Comparison of ENCODE assay signal across 9 cellular contexts in the genomic region with DNA sequence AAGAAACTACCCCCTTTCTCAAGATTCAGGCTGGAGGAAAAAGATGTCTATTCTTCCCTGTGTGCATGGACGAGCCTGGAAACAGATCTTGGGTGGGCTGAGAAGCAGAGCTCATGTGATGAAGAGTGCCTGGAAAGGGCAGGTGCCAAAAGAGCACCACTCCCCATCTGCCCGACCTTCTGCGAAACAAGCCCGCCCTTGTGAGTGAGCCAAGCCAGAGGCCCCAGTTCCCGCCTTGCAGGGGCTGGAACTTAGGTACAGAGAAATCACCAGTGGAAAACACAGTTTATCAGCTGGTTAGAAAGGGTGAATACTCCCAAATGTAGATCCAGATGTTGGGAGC. TPM values are rescaled to one million over a fixed set of nuclear protein-coding genes. Genes with fewer than 3 reads are reported as not detected.
A peak's percentile ranks its signal among the peaks of the same experiment; 100 is the strongest.
DNase-seq lines count a peak whose midpoint lies in the region; ATAC-seq and TF ChIP-seq lines count a peak whose summit lies in the region.
"Had no signal": no experiment of that assay in that cellular context is flagged by ENCODE, and none has a peak within 500 bp of the region (broad histone marks: within the 10 kb centered on the region; RNA-seq: fewer than 3 reads in every experiment).

No MANE protein-coding gene starts in this region.

- ATAC-seq in activated CD8-positive, alpha-beta T cell treated with anti-CD3 and anti-CD28 coated beads, Interleukin-2, amount 10 ng/mL, durations not matched to agents 7 days and 5 days, result no peak
- no peak for ATAC-seq in HG02571 (IDR thresholded peaks at IDR 0.05; ENCODE audit: unreplicated experiment)

- H3K79me2 ChIP-seq in smooth muscle cell (ENCODE audit: low read depth), result peaks cover 69% of the 10 kb centered on the region

- peaks cover 3% of the 10 kb centered on the region for H3K27me3 Mint-ChIP-seq in activated CD8-positive, alpha-beta T cell treated with anti-CD3 and anti-CD28 coated beads, Interleukin-2, amount 10 ng/mL, durations not matched to agents 7 days and 5 days (ENCODE audit: low read depth)

- H3K4me1 ChIP-seq in left ventricle myocardium inferior (peaks cover 78% of the 10 kb centered on the region), smooth muscle cell (ENCODE audit: low read depth) (peaks cover 73% of the 10 kb centered on the region)

- H3K9ac ChIP-seq in smooth muscle cell (ENCODE audit: low read depth), result peak overlapping the region; percentile 92

- intact Hi-C loops in left ventricle myocardium inferior (cut with micrococcal nuclease), result no loop called here

- H3K36me3 Mint-ChIP-seq in activated CD8-positive, alpha-beta T cell treated with anti-CD3 and anti-CD28 coated beads, Interleukin-2, amount 10 ng/mL, durations not matched to agents 7 days and 5 days (ENCODE audit: low read depth), result peaks cover 31% of the 10 kb centered on the region

- H3K36me3 ChIP-seq in left ventricle myocardium inferior (peaks cover 11% of the 10 kb centered on the region), smooth muscle cell (ENCODE audit: low read depth) (no peaks in the 10 kb centered on the region)

- H3K27me3 ChIP-seq in left ventricle myocardium inferior (ENCODE audit: low read depth) (no peaks in the 10 kb centered on the region), smooth muscle cell (ENCODE audit: low read depth) (no peaks in the 10 kb centered on the region)

- H3K4me3 ChIP-seq in left ventricle myocardium inferior (peak overlapping the region; percentile 92), smooth muscle cell (peak overlapping the region; percentile 87)

- H3K27ac Mint-ChIP-seq in activated CD8-positive, alpha-beta T cell treated with anti-CD3 and anti-CD28 coated beads, Interleukin-2, amount 10 ng/mL, durations not matched to agents 7 days and 5 days, result peak overlapping the region; percentile 76

- no peak for TF ChIP-seq CTCF in left ventricle myocardium inferior (IDR thresholded peaks at IDR 0.05; ENCODE audit: borderline replicate concordance)
- no peak for TF ChIP-seq CTCF in smooth muscle cell (IDR thresholded peaks at IDR 0.05; ENCODE audit: borderline replicate concordance, insufficient read depth, poor library complexity, severe bottlenecking)

- peaks cover 55% of the 10 kb centered on the region for H3K4me1 Mint-ChIP-seq in activated CD8-positive, alpha-beta T cell treated with anti-CD3 and anti-CD28 coated beads, Interleukin-2, amount 10 ng/mL, durations not matched to agents 7 days and 5 days (ENCODE audit: low read depth)

- H3K9me3 Mint-ChIP-seq in activated CD8-positive, alpha-beta T cell treated with anti-CD3 and anti-CD28 coated beads, Interleukin-2, amount 10 ng/mL, durations not matched to agents 7 days and 5 days (ENCODE audit: insufficient read depth), result no peaks in the 10 kb centered on the region

- H3K4me2 ChIP-seq in smooth muscle cell, result peak overlapping the region; percentile 91

- CTCF ChIA-PET in activated CD8-positive, alpha-beta T cell treated with anti-CD3 and anti-CD28 coated beads, Interleukin-2, amount 10 ng/mL, durations not matched to agents 7 days and 5 days (lab: Charles Lee), result interaction anchor here (1.2 to 2.2 kb wide), 3 partner anchors 9 to 210 kb away, joined by 3 to 5 read pairs (median 3); no protein-coding TSS in a partner anchor

- H3K9me3 ChIP-seq in left ventricle myocardium inferior (replicated peaks), result no peaks in the 10 kb centered on the region
- H3K9me3 ChIP-seq in smooth muscle cell (replicated peaks; ENCODE audit: low read depth), result no peaks in the 10 kb centered on the region

- H3F3A ChIP-seq in smooth muscle cell (ENCODE audit: low read depth), result peaks cover 33% of the 10 kb centered on the region

- H4K20me1 ChIP-seq in smooth muscle cell (ENCODE audit: low read depth), result peaks cover 54% of the 10 kb centered on the region

- H3K27ac ChIP-seq in left ventricle myocardium inferior (replicated peaks), result peak overlapping the region; percentile 99
- peak overlapping the region; percentile 97 for H3K27ac ChIP-seq in smooth muscle cell (ENCODE audit: low read depth)
- H3K27ac ChIP-seq: C4-2B had no signal

- H3K4me3 Mint-ChIP-seq in activated CD8-positive, alpha-beta T cell treated with anti-CD3 and anti-CD28 coated beads, Interleukin-2, amount 10 ng/mL, durations not matched to agents 7 days and 5 days, result peak overlapping the region; percentile 95

- no peak overlapping the region for H2AFZ ChIP-seq in smooth muscle cell (ENCODE audit: low read depth)

- peak; percentile 12 for DNase-seq in NCI-H345 (lab: John Stamatoyannopoulos, UW)
- no peak for DNase-seq in NCI-H345 treated with DMSO at 0.1 percent for 48 hours (lab: John Stamatoyannopoulos, UW; ENCODE audit: unreplicated experiment)
- no peak for DNase-seq in activated CD8-positive, alpha-beta T cell treated with anti-CD3 and anti-CD28 coated beads, Interleukin-2, amount 10 ng/mL, durations not matched to agents 7 days and 5 days
- no peak for DNase-seq in left ventricle myocardium inferior
- DNase-seq in smooth muscle cell (lab: John Stamatoyannopoulos, UW; ENCODE audit: unreplicated experiment), result no peak
- DNase-seq in DMS153 treated with DMSO at 0.1 percent for 48 hours (lab: John Stamatoyannopoulos, UW; ENCODE audit: unreplicated experiment), result no peak
- no peak for DNase-seq in NCI-H1048 (lab: John Stamatoyannopoulos, UW)

- POLR2A ChIA-PET in activated CD8-positive, alpha-beta T cell treated with anti-CD3 and anti-CD28 coated beads, Interleukin-2, amount 10 ng/mL, durations not matched to agents 7 days and 5 days (lab: Charles Lee), result interaction anchor here (0.7 kb wide), 1 partner anchor 12 kb away, joined by 3 read pairs; no protein-coding TSS in a partner anchor

- WGBS in smooth muscle cell (ENCODE audit: low lambda C conversion rate), result 47% methylated on average over 5 of the region's 5 CpGs

RNA-seq across cellular contexts. Expression of gene A3GALT2, which starts 26.7 kb away (rescaled TPM):
- total RNA-seq in activated CD8-positive, alpha-beta T cell treated with anti-CD3 and anti-CD28 coated beads, Interleukin-2, amount 10 ng/mL, durations not matched to agents 7 days and 5 days, result not detected
- total RNA-seq in left ventricle myocardium inferior (not detected), smooth muscle cell (not detected in 2 replicates)
- polyA plus RNA-seq in smooth muscle cell, result not detected in 2 replicates
